ENCODE assay signal across 19 cellular contexts in genomic region chr22:41260871-41261270, GRCh38. TPM values are rescaled to one million over a fixed set of nuclear protein-coding genes. Genes with fewer than 3 reads are reported as not detected.
DNase-seq lines count a peak whose midpoint lies in the region; ATAC-seq and TF ChIP-seq lines count a peak whose summit lies in the region.
"Had no signal": no experiment of that assay in that cellular context is flagged by ENCODE, and none has a peak within 500 bp of the region (broad histone marks: within the 10 kb centered on the region; RNA-seq: fewer than 3 reads in every experiment).

No MANE protein-coding gene starts in this region.

- intact Hi-C loops in activated T-helper 2 cell treated with anti-CD3 and anti-CD28 coated beads, Interferon-gamma antibody, Interleukin-2, Interleukin-4, amounts not matched to agents 10 μg/mL and 5 μg/mL and 100 μg/mL, durations not matched to agents 14 hours and 24 hours and 36 hours (cut with micrococcal nuclease) = no loop called here
- intact Hi-C loops in left cardiac atrium (cut with DNase I) = no loop called here
- intact Hi-C loops in sciatic nerve (cut with DNase I) = no loop called here
- intact Hi-C loops in dorsolateral prefrontal cortex (cut with DNase I) = no loop called here
- intact Hi-C loops in ascending aorta (cut with DNase I) = no loop called here

- no peaks in the 10 kb centered on the region for H3K27me3 ChIP-seq in dorsolateral prefrontal cortex
- no peaks in the 10 kb centered on the region for H3K27me3 ChIP-seq in ascending aorta

- H3K27ac ChIP-seq in HEK293 (ENCODE audit: extremely low read depth, low read depth, low read length) = peak overlapping the region; percentile 37; the same call in 1 of the 2 replicates
- H3K27ac ChIP-seq in dorsolateral prefrontal cortex = peak overlapping the region in 14 of 59 donors; percentile 2 to 97 (median 86)
- no peak overlapping the region for H3K27ac ChIP-seq in ascending aorta

- ATAC-seq in left cardiac atrium (peak; percentile 92), sciatic nerve (peak; percentile 8)

- no peaks in the 10 kb centered on the region for H3K27me3 Mint-ChIP-seq in activated T-helper 2 cell treated with anti-CD3 and anti-CD28 coated beads, Interferon-gamma antibody, Interleukin-2, Interleukin-4, amounts not matched to agents 10 μg/mL and 5 μg/mL and 100 μg/mL, durations not matched to agents 14 hours and 24 hours and 36 hours (ENCODE audit: low read depth)
- H3K27me3 Mint-ChIP-seq: IgD-negative memory B cell had no signal

- no peak for DNase-seq in activated T-helper 2 cell treated with anti-CD3 and anti-CD28 coated beads, Interferon-gamma antibody, Interleukin-2, Interleukin-4, amounts not matched to agents 10 μg/mL and 5 μg/mL and 100 μg/mL, durations not matched to agents 14 hours and 24 hours and 36 hours (ENCODE audit: low spot score)
- DNase-seq in left cardiac atrium (peak; percentile 77), sciatic nerve (ENCODE audit: low spot score) (no peak), dorsolateral prefrontal cortex (no peak), HK-2 (ENCODE audit: unreplicated experiment) (no peak), ascending aorta (ENCODE audit: low spot score in 2 of 2) (no peak)
- DNase-seq: ACHN; C1 segment of cervical spinal cord; Kasumi-1; MM.1S; NCI-H1092; NCI-H146; NCI-H2081 treated with DMSO at 0.1 percent for 48 hours; NK-92 treated with Interleukin-12 subunit alpha and Interleukin-12 subunit beta, amount 100 ng/mL, for 24 hours; SHP77 treated with DMSO at 0.1 percent for 48 hours; SK-N-SH had no signal

- CTCF ChIA-PET in HEK293 (lab: Yijun Ruan, JAX) = interaction anchor here (0.6 kb wide), 1 partner anchor 14 kb away, joined by 3 read pairs; no protein-coding TSS in a partner anchor

- no peaks in the 10 kb centered on the region for H3K9me3 Mint-ChIP-seq in activated T-helper 2 cell treated with anti-CD3 and anti-CD28 coated beads, Interferon-gamma antibody, Interleukin-2, Interleukin-4, amounts not matched to agents 10 μg/mL and 5 μg/mL and 100 μg/mL, durations not matched to agents 14 hours and 24 hours and 36 hours
- H3K9me3 Mint-ChIP-seq: IgD-negative memory B cell had no signal

- H3K9me3 ChIP-seq in HEK293 (ENCODE audit: control insufficient read depth, insufficient read depth, low read depth, low read length) = no peaks in the 10 kb centered on the region
- H3K9me3 ChIP-seq in ascending aorta = no peaks in the 10 kb centered on the region
- H3K9me3 ChIP-seq: SK-N-SH had no signal

- peak overlapping the region; percentile 55 for H3K27ac Mint-ChIP-seq in activated T-helper 2 cell treated with anti-CD3 and anti-CD28 coated beads, Interferon-gamma antibody, Interleukin-2, Interleukin-4, amounts not matched to agents 10 μg/mL and 5 μg/mL and 100 μg/mL, durations not matched to agents 14 hours and 24 hours and 36 hours
- H3K27ac Mint-ChIP-seq: IgD-negative memory B cell had no signal

- POLR2A ChIA-PET in HEK293 (lab: Yijun Ruan, JAX) = interaction anchor here (0.6 kb wide), 1 partner anchor 309 kb away, joined by 3 read pairs; the partner anchor contains the start of gene RBX1

- peaks cover 1% of the 10 kb centered on the region for H3K4me1 Mint-ChIP-seq in activated T-helper 2 cell treated with anti-CD3 and anti-CD28 coated beads, Interferon-gamma antibody, Interleukin-2, Interleukin-4, amounts not matched to agents 10 μg/mL and 5 μg/mL and 100 μg/mL, durations not matched to agents 14 hours and 24 hours and 36 hours (ENCODE audit: low read depth)
- H3K4me1 Mint-ChIP-seq: IgD-negative memory B cell had no signal

- H3K4me3 ChIP-seq in HEK293 (ENCODE audit: low read depth, low read length) (no peak overlapping the region), dorsolateral prefrontal cortex (no peak overlapping the region), ascending aorta (no peak overlapping the region)

- H3K4me1 ChIP-seq in HEK293 (ENCODE audit: control insufficient read depth, insufficient read depth, low read length) (peaks cover 6% of the 10 kb centered on the region; the same call in 1 of the 2 replicates), ascending aorta (no peaks in the 10 kb centered on the region)

- TF ChIP-seq CTCF in HEK293 (tag by site-specific recombination; IDR thresholded peaks at IDR 0.05) = no peak
- no peak for TF ChIP-seq CTCF in dorsolateral prefrontal cortex (IDR thresholded peaks at IDR 0.05 in 54 of 56, conservative IDR thresholded peaks at IDR 0.05 in 2 of 56; ENCODE audit: low read depth in 1 of 56, partially characterized antibody in 56 of 56)
- no peak for TF ChIP-seq CTCF in ascending aorta (IDR thresholded peaks at IDR 0.05)

- peaks cover 74% of the 10 kb centered on the region for H3K36me3 Mint-ChIP-seq in activated T-helper 2 cell treated with anti-CD3 and anti-CD28 coated beads, Interferon-gamma antibody, Interleukin-2, Interleukin-4, amounts not matched to agents 10 μg/mL and 5 μg/mL and 100 μg/mL, durations not matched to agents 14 hours and 24 hours and 36 hours (ENCODE audit: low read depth)

- H3K4me3 Mint-ChIP-seq in activated T-helper 2 cell treated with anti-CD3 and anti-CD28 coated beads, Interferon-gamma antibody, Interleukin-2, Interleukin-4, amounts not matched to agents 10 μg/mL and 5 μg/mL and 100 μg/mL, durations not matched to agents 14 hours and 24 hours and 36 hours (ENCODE audit: low read depth) = no peak overlapping the region
- H3K4me3 Mint-ChIP-seq: IgD-negative memory B cell had no signal

- peaks cover 58 to 100% of the 10 kb centered on the region in 2 experiments for H3K36me3 ChIP-seq in HEK293 (ENCODE audit: control insufficient read depth in 2 of 2, insufficient read depth in 1 of 2, low read length in 2 of 2)
- H3K36me3 ChIP-seq in ascending aorta = peaks cover 59 to 96% of the 10 kb centered on the region in 2 donors

TF ChIP-seq in HEK293, 187 proteins besides CTCF, POLR2A, EP300 and RAD21 (continues in another document):
- TF ChIP-seq ZBTB21 (tag by site-specific recombination; IDR thresholded peaks at IDR 0.05) = no peak
- no peak for TF ChIP-seq ZNF280D (tag by site-specific recombination; IDR thresholded peaks at IDR 0.05)
- TF ChIP-seq ZBTB1 (tag by site-specific recombination; IDR thresholded peaks at IDR 0.05) = no peak
- no peak for TF ChIP-seq ZNF768 (tag by site-specific recombination; IDR thresholded peaks at IDR 0.05)
- no peak for TF ChIP-seq ZNF660 (tag by site-specific recombination; IDR thresholded peaks at IDR 0.05)
- no peak for TF ChIP-seq YY2 (tag by site-specific recombination; IDR thresholded peaks at IDR 0.05)
- no peak for TF ChIP-seq ZNF394 (tag by site-specific recombination; IDR thresholded peaks at IDR 0.05; ENCODE audit: borderline replicate concordance)
- TF ChIP-seq ZNF555 (tag by site-specific recombination; conservative IDR thresholded peaks at IDR 0.05) = no peak
- no peak for TF ChIP-seq SP7 (tag by site-specific recombination; IDR thresholded peaks at IDR 0.05)
- no peak for TF ChIP-seq ZSCAN23 (tag by site-specific recombination; IDR thresholded peaks at IDR 0.05)
- TF ChIP-seq ZNF16 (tag by site-specific recombination; IDR thresholded peaks at IDR 0.05; ENCODE audit: low read depth) = no peak
- no peak for TF ChIP-seq SP2 (tag by site-specific recombination; IDR thresholded peaks at IDR 0.05)

RNA-seq across cellular contexts. Expression of gene CHADL, which starts 20.1 kb away (rescaled TPM):
- total RNA-seq in activated T-helper 2 cell treated with anti-CD3 and anti-CD28 coated beads, Interferon-gamma antibody, Interleukin-2, Interleukin-4, amounts not matched to agents 10 μg/mL and 5 μg/mL and 100 μg/mL, durations not matched to agents 14 hours and 24 hours and 36 hours = 0.11 and 0.62 TPM in 2 replicates
- 10 to 100 TPM in 1 of 2 donors, 1 to 10 TPM in 1; 7.7 to 14.4 TPM for total RNA-seq in left cardiac atrium
- total RNA-seq in sciatic nerve = 13.1 TPM
- total RNA-seq in dorsolateral prefrontal cortex = 100 to 1,000 TPM in 3 of 120 experiments, 10 to 100 TPM in 117; 10.7 to 123 (median 32.2) TPM
- total RNA-seq in ascending aorta = not detected
- total RNA-seq: H7 had no signal

RNA-seq across cellular contexts. Expression of gene RANGAP1, which starts 25.1 kb away (rescaled TPM):
- 189 and 192 TPM in 2 replicates for total RNA-seq in activated T-helper 2 cell treated with anti-CD3 and anti-CD28 coated beads, Interferon-gamma antibody, Interleukin-2, Interleukin-4, amounts not matched to agents 10 μg/mL and 5 μg/mL and 100 μg/mL, durations not matched to agents 14 hours and 24 hours and 36 hours
- total RNA-seq in left cardiac atrium = 10 to 100 TPM; 33.7 to 34.0 TPM
- total RNA-seq in sciatic nerve = 45.5 TPM
- 100 to 1,000 TPM; 115 to 243 (median 177) TPM for total RNA-seq in dorsolateral prefrontal cortex
- 49.8 TPM for total RNA-seq in ascending aorta

RNA-seq across cellular contexts. Expression of gene ZC3H7B, which starts 40.5 kb away (rescaled TPM):
- total RNA-seq in activated T-helper 2 cell treated with anti-CD3 and anti-CD28 coated beads, Interferon-gamma antibody, Interleukin-2, Interleukin-4, amounts not matched to agents 10 μg/mL and 5 μg/mL and 100 μg/mL, durations not matched to agents 14 hours and 24 hours and 36 hours = 64.7 and 66.0 TPM in 2 replicates
- total RNA-seq in left cardiac atrium (10 to 100 TPM; 35.0 to 39.3 TPM), sciatic nerve (72.6 TPM), dorsolateral prefrontal cortex (100 to 1,000 TPM in 112 of 120 experiments, 10 to 100 TPM in 8; 84.4 to 177 (median 117) TPM), ascending aorta (54.9 TPM)

RNA-seq across cellular contexts. Expression of gene L3MBTL2, which starts 55.8 kb away (rescaled TPM):
- total RNA-seq in activated T-helper 2 cell treated with anti-CD3 and anti-CD28 coated beads, Interferon-gamma antibody, Interleukin-2, Interleukin-4, amounts not matched to agents 10 μg/mL and 5 μg/mL and 100 μg/mL, durations not matched to agents 14 hours and 24 hours and 36 hours = 39.3 and 42.2 TPM in 2 replicates
- 10 to 100 TPM; 13.6 to 15.4 TPM for total RNA-seq in left cardiac atrium
- 18.1 TPM for total RNA-seq in sciatic nerve
- 10 to 100 TPM; 24.3 to 54.4 (median 39.0) TPM for total RNA-seq in dorsolateral prefrontal cortex
- total RNA-seq in ascending aorta = 33.3 TPM
